ENCODE assay signal across 11 cellular contexts in the genomic region with DNA sequence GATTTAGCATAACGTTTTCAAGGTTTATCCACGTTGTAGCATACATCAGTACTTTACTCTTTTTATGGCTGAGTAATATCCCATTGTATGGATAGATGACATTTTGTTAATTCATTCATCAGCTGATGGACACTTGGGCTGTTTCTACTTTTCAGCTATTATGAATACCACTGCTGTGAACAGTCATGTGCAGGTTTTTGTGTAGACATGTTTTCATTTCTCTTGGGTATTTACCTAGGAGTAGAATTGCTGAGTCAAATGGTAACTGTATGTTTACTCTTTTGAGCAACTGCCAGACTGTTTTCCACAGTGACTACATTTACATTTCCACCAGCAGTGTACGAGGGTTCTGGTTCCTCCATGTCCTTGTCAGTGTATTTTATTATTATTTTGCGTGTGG. TPM values are rescaled to one million over a fixed set of nuclear protein-coding genes. Genes with fewer than 3 reads are reported as not detected.
DNase-seq lines count a peak whose midpoint lies in the region; ATAC-seq lines count a peak whose summit lies in the region.
"Had no signal": no experiment of that assay in that cellular context is flagged by ENCODE, and none has a peak within 500 bp of the region (broad histone marks: within the 10 kb centered on the region; RNA-seq: fewer than 3 reads in every experiment).

No MANE protein-coding gene starts in this region.

- in situ Hi-C loops in ACHN (cut with HindIII; ENCODE audit: low pct_ligation_motif_present, low pct_unique_long_range_greater_than_20kb, low sequenced_read_pairs): no loop called here

- H3K27me3 Mint-ChIP-seq in activated CD4-positive, alpha-beta T cell treated with anti-CD3 and anti-CD28 coated beads for 36 hours: no peaks in the 10 kb centered on the region
- no peaks in the 10 kb centered on the region for H3K27me3 Mint-ChIP-seq in naive thymus-derived CD4-positive, alpha-beta T cell
- H3K27me3 Mint-ChIP-seq: naive B cell had no signal

- DNase-seq in activated CD4-positive, alpha-beta T cell treated with anti-CD3 and anti-CD28 coated beads for 36 hours: no peak
- DNase-seq in activated CD4-positive, alpha-beta T cell treated with anti-CD3 and anti-CD28 coated beads, Interleukin-2, amount 50 U/mL, for 48 hours: no peak
- DNase-seq in SHP77 treated with DMSO at 0.1 percent for 48 hours (lab: John Stamatoyannopoulos, UW) (peak; percentile 7), ACHN (no peak), T-helper 9 cell (no peak)
- DNase-seq in naive thymus-derived CD4-positive, alpha-beta T cell: no peak
- DNase-seq in stimulated activated CD4-positive, alpha-beta T cell treated with anti-CD3 and anti-CD28 coated beads, Interleukin-12 subunit alpha, Interleukin-12 subunit beta, amount 100 ng/mL, for 4 hours: no peak
- DNase-seq: heart right ventricle; naive B cell; stimulated activated naive CD4-positive, alpha-beta T cell had no signal

- no peaks in the 10 kb centered on the region for H3K9me3 ChIP-seq in naive thymus-derived CD4-positive, alpha-beta T cell (ENCODE audit: control insufficient read depth in 2 of 3, low read length in 3 of 3)
- H3K9me3 ChIP-seq: heart right ventricle had no signal

- peak overlapping the region; percentile 60 for H3K27ac Mint-ChIP-seq in activated CD4-positive, alpha-beta T cell treated with anti-CD3 and anti-CD28 coated beads for 36 hours
- peak overlapping the region in 5 of 9 donors; percentile 27 to 79 (median 45) for H3K27ac Mint-ChIP-seq in naive thymus-derived CD4-positive, alpha-beta T cell

- H3K4me1 ChIP-seq in naive thymus-derived CD4-positive, alpha-beta T cell (ENCODE audit: control insufficient read depth in 2 of 2, insufficient read depth in 2 of 2, low read length in 2 of 2): no peaks in the 10 kb centered on the region
- H3K4me1 ChIP-seq: heart right ventricle had no signal

- intact Hi-C loops in activated CD4-positive, alpha-beta T cell treated with anti-CD3 and anti-CD28 coated beads for 36 hours (cut with DNase I, micrococcal nuclease): no loop called here
- intact Hi-C loops in naive thymus-derived CD4-positive, alpha-beta T cell (cut with micrococcal nuclease): loop anchor here (5.0 kb wide), 2 partner anchors 335 to 460 kb away; no protein-coding TSS in a partner anchor

- no peaks in the 10 kb centered on the region for H3K27me3 ChIP-seq in naive thymus-derived CD4-positive, alpha-beta T cell (ENCODE audit: control insufficient read depth in 2 of 2, insufficient read depth in 2 of 2, low read length in 2 of 2)
- H3K27me3 ChIP-seq: heart right ventricle had no signal

- H3K9me3 Mint-ChIP-seq in activated CD4-positive, alpha-beta T cell treated with anti-CD3 and anti-CD28 coated beads for 36 hours (ENCODE audit: low read depth): no peaks in the 10 kb centered on the region
- no peaks in the 10 kb centered on the region for H3K9me3 Mint-ChIP-seq in naive thymus-derived CD4-positive, alpha-beta T cell
- H3K9me3 Mint-ChIP-seq: naive B cell had no signal

- H3K4me1 Mint-ChIP-seq in activated CD4-positive, alpha-beta T cell treated with anti-CD3 and anti-CD28 coated beads for 36 hours: peaks cover 16% of the 10 kb centered on the region
- H3K4me1 Mint-ChIP-seq in naive thymus-derived CD4-positive, alpha-beta T cell: peaks cover 0 to 11% (median 6%) of the 10 kb centered on the region in 7 donors
- H3K4me1 Mint-ChIP-seq: naive B cell had no signal

- POLR2A ChIA-PET in activated CD4-positive, alpha-beta T cell treated with anti-CD3 and anti-CD28 coated beads for 36 hours (lab: Charles Lee): no interaction called here
- POLR2A ChIA-PET in naive thymus-derived CD4-positive, alpha-beta T cell (lab: Charles Lee): no interaction called here

- H3K4me3 ChIP-seq in naive thymus-derived CD4-positive, alpha-beta T cell (ENCODE audit: low read length): no peak overlapping the region
- H3K4me3 ChIP-seq: heart right ventricle had no signal

- peak; percentile 46 for ATAC-seq in activated CD4-positive, alpha-beta T cell treated with anti-CD3 and anti-CD28 coated beads for 36 hours
- ATAC-seq in HG03045 (IDR thresholded peaks at IDR 0.05; ENCODE audit: unreplicated experiment): peak; percentile 53
- ATAC-seq in naive thymus-derived CD4-positive, alpha-beta T cell: no peak
- ATAC-seq: heart right ventricle had no signal

- H3K36me3 Mint-ChIP-seq in activated CD4-positive, alpha-beta T cell treated with anti-CD3 and anti-CD28 coated beads for 36 hours (ENCODE audit: low read depth): peaks cover 32% of the 10 kb centered on the region
- peaks cover 7 to 37% (median 15%) of the 10 kb centered on the region in 5 donors for H3K36me3 Mint-ChIP-seq in naive thymus-derived CD4-positive, alpha-beta T cell

- H3K36me3 ChIP-seq in naive thymus-derived CD4-positive, alpha-beta T cell (ENCODE audit: control insufficient read depth in 2 of 3, insufficient read depth in 3 of 3, low read length in 3 of 3): peaks cover 13 to 60% (median 27%) of the 10 kb centered on the region in 3 experiments

- H3K27ac ChIP-seq in naive thymus-derived CD4-positive, alpha-beta T cell (ENCODE audit: low read depth, low read length): no peak overlapping the region
- H3K27ac ChIP-seq: heart right ventricle had no signal

- CTCF ChIA-PET in activated CD4-positive, alpha-beta T cell treated with anti-CD3 and anti-CD28 coated beads for 36 hours (lab: Charles Lee): interaction anchor here (1.0 to 4.1 kb wide), 3 partner anchors 11 to 240 kb away, joined by 5 to 40 read pairs (median 6); no protein-coding TSS in a partner anchor
- CTCF ChIA-PET in naive thymus-derived CD4-positive, alpha-beta T cell (lab: Charles Lee): interaction anchor here (1.4 kb wide), 1 partner anchor 231 kb away, joined by 4 read pairs; no protein-coding TSS in a partner anchor

- no peak overlapping the region for H3K4me3 Mint-ChIP-seq in activated CD4-positive, alpha-beta T cell treated with anti-CD3 and anti-CD28 coated beads for 36 hours
- H3K4me3 Mint-ChIP-seq in naive thymus-derived CD4-positive, alpha-beta T cell: no peak overlapping the region
- H3K4me3 Mint-ChIP-seq: naive B cell had no signal

RNA-seq across cellular contexts. Expression of gene COX7A2L, which starts 33.9 kb away (rescaled TPM):
- total RNA-seq in activated CD4-positive, alpha-beta T cell treated with anti-CD3 and anti-CD28 coated beads for 36 hours: 100 to 1,000 TPM; 103 TPM
- 10 to 100 TPM; 57.3 to 87.7 (median 81.5) TPM for total RNA-seq in naive thymus-derived CD4-positive, alpha-beta T cell
- polyA plus RNA-seq in naive thymus-derived CD4-positive, alpha-beta T cell: 100 to 1,000 TPM; 137 to 204 TPM

Comparison
In these comparisons a context has a peak if more than half of its experiments do, and no peak if none do; other contexts are left out.
1. intact Hi-C loops: an anchor here in naive thymus-derived CD4-positive, alpha-beta T cell (5.0 kb wide); none called in activated CD4-positive, alpha-beta T cell treated with anti-CD3 and anti-CD28 coated beads for 36 hours.